Comparison of ENCODE assay signal across 1 cellular context in the genomic region with DNA sequence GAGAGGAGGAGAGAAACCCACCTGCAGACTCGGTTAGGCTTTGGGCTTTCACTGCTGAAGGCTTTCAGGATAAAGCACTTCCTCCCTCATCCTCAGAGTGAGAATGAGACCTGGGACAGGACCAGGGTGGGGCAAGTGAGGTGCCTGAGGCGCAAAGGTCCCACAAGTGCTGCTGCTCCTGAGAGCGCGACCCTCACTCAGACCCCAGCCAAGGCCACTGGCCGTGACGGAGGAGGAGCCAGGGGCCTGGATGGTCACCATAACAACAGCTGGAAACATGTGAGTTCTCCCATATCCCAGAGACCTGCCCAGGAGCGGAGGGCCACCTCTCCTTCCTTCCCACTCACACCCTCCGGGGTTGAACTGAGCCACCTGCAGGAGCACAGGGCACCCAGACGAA.
TF ChIP-seq lines count a peak whose summit lies in the region.

No MANE protein-coding gene starts in this region.

TF ChIP-seq in IMR-90, 13 proteins besides CTCF, POLR2A, EP300 and RAD21:
- TF ChIP-seq SMC3 (IDR thresholded peaks at IDR 0.05; ENCODE audit: low read depth, low read length), result no peak
TF ChIP-seq in IMR-90: peak in this region for 0.
